29 cellular contexts compared by ENCODE assay signal in the genomic region with DNA sequence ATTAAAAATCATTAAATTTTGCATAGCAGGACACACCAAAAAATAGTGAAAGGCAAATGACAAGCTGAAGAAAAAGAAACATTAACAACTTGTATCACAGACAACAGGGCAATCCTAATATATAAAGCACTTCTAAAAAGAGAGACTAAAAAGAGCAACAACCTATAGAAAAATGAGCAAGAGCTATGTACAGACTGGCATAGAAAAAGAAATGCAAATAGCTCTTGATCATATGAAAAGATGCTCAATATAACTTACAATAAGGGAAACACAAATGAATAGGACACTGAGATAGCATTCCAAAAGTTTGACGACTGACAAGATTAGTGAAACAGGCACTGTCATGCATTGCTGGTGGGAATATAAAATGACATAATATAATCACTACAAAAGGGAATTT.
A peak's percentile ranks its signal among the peaks of the same experiment; 100 is the strongest.
DNase-seq lines count a peak whose midpoint lies in the region; TF ChIP-seq lines count a peak whose summit lies in the region.
"Had no signal": no experiment of that assay in that cellular context is flagged by ENCODE, and none has a peak within 500 bp of the region (broad histone marks: within the 10 kb centered on the region; RNA-seq: fewer than 3 reads in every experiment).

No MANE protein-coding gene starts in this region.

- H3K9ac ChIP-seq in SK-N-MC (ENCODE audit: insufficient read length), result no peak overlapping the region
- H3K9ac ChIP-seq: BLaER1; BLaER1 treated with 17β-estradiol and CSF1 and Interleukin-3, amounts not matched to agents 10 nM and 100 nM had no signal

- no peaks in the 10 kb centered on the region for H3K9me3 ChIP-seq in A673 (ENCODE audit: low read depth, low read length, poor library complexity, severe bottlenecking)
- no peaks in the 10 kb centered on the region for H3K9me3 ChIP-seq in SK-N-MC (ENCODE audit: low read depth, low read length)
- H3K9me3 ChIP-seq: A549, BE2C, BLaER1, Caco-2 had no signal

- POLR2A ChIA-PET in A673 (lab: Charles Lee; ENCODE audit: low non-redundant PET), result no interaction called here

- peak; percentile 55 for DNase-seq in A673 (ENCODE audit: low spot score)
- peak; percentile 58 for DNase-seq in SK-N-MC (ENCODE audit: low read depth, low spot score)
- no peak for DNase-seq in GOT3 (lab: John Stamatoyannopoulos, UW)
- no peak for DNase-seq in NCI-H510A (lab: John Stamatoyannopoulos, UW)
- DNase-seq: 8988T; ACHN; AML-193; BE2C; C1 segment of cervical spinal cord; Caco-2; Calu3; CD4-positive, alpha-beta memory T cell; CD4-positive, alpha-beta T cell; CD4-positive, CD25-positive, alpha-beta regulatory T cell; CD8-positive, alpha-beta memory T cell; CD8-positive, alpha-beta T cell; COR-L47; DMS 273 treated with DMSO at 0.1 percent for 48 hours; DMS153; DMS53; DMS79; DMS79 treated with DMSO at 0.1 percent for 48 hours; DND-41; EL had no signal

- H3K4me1 ChIP-seq in A673 (ENCODE audit: insufficient read depth, low read length, poor library complexity, severe bottlenecking), result peaks cover 20% of the 10 kb centered on the region
- H3K4me1 ChIP-seq: A549; BLaER1; BLaER1 treated with 17β-estradiol and CSF1 and Interleukin-3, amounts not matched to agents 10 nM and 100 nM; Caco-2 had no signal

- no peaks in the 10 kb centered on the region for H3K27me3 ChIP-seq in A673 (replicated peaks; ENCODE audit: insufficient read depth, low read depth, low read length, poor library complexity)
- H3K27me3 ChIP-seq: BE2C; BLaER1; BLaER1 treated with 17β-estradiol and CSF1 and Interleukin-3, amounts not matched to agents 10 nM and 100 nM had no signal

- CTCF ChIA-PET in A673 (lab: Charles Lee), result no interaction called here

- no peak for TF ChIP-seq CTCF in A673 (conservative IDR thresholded peaks at IDR 0.05; ENCODE audit: low read depth, low read length)

- BruUV-seq in A673 (replicated peaks; lab: Mats Ljungman, UMichigan), result no TSS peak

- intact Hi-C loops in A673 (cut with micrococcal nuclease; ENCODE audit: unreplicated experiment), result loop anchor here (5.0 kb wide), 2 partner anchors 161 to 364 kb away; a partner anchor contains a TSS

- no peak overlapping the region for H3K4me3 ChIP-seq in A673 (ENCODE audit: low read depth, low read length, poor library complexity, severe bottlenecking)
- 0 out of 2 replicates have a peak overlapping the region, but pooled peaks have one; percentile 14 for H3K4me3 ChIP-seq in SK-N-MC
- H3K4me3 ChIP-seq: A549; BLaER1; BLaER1 treated with 17β-estradiol and CSF1 and Interleukin-3, amounts not matched to agents 10 nM and 100 nM had no signal

- H3K36me3 ChIP-seq in A673 (ENCODE audit: insufficient read depth, low read length, poor library complexity, severe bottlenecking) (no peaks in the 10 kb centered on the region), SK-N-MC (ENCODE audit: insufficient read depth, low read length) (no peaks in the 10 kb centered on the region)
- H3K36me3 ChIP-seq: BE2C; BLaER1; BLaER1 treated with 17β-estradiol and CSF1 and Interleukin-3, amounts not matched to agents 10 nM and 100 nM had no signal

- H3K27ac ChIP-seq in A673 (ENCODE audit: low read depth, low read length, poor library complexity, severe bottlenecking), result peak overlapping the region; percentile 94
- H3K27ac ChIP-seq in SK-N-MC, result peak overlapping the region; percentile 98
- H3K27ac ChIP-seq: 22Rv1; A549; BLaER1; BLaER1 treated with 17β-estradiol and CSF1 and Interleukin-3, amounts not matched to agents 10 nM and 100 nM; C4-2B had no signal

Comparison
In these comparisons a context has a peak if more than half of its experiments do, and no peak if none do; other contexts are left out.
1. DNase-seq: peak in A673 (single experiment) and SK-N-MC (single experiment); none in GOT3 (single experiment) and NCI-H510A (single experiment).